Comparison of ENCODE assay signal across 18 cellular contexts in the genomic region with DNA sequence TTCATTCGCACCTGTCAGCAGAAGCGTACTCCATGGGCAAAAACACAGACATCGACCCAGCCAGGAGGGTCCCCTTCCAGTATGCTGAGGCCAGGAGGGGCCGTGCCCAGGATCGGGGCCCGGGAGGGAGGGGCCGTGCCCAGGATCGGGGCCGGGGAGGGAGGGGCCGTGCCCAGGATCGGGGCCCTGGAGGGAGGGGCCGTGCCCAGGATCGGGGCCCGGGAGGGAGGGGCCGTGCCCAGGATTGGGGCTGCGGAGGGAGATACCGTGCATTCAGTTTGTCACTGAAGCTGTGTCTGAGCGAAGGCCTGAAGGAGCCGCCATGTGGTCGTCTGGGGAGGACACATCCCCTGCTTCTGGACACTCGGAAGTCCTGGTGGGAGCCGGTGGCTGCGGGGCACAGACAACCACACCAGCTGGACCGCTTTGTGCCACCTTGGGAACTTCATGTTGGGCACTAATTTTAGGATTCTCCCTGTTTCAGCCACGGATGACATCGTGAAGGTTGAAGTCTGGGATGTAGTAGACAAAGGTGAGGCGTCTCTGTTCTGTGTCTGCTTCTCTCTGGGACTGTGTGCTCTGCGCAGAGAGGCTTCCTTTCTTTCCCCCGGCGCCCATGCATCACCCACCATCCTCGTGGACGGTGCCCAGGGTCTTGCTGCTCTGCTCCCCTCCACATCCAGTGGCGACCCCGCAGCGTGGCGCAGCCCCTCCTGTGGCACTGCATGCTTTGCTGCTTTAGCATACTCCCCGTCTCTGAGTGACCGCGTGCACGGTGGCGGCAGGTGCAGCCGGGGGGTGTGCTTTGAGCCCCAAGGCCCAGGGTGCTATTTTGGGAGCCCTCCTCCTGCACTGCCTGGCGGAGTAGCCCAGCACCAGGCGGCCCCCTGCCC. TPM values are rescaled to one million over a fixed set of nuclear protein-coding genes. Genes with fewer than 3 reads are reported as not detected.
DNase-seq lines count a peak whose midpoint lies in the region; ATAC-seq and TF ChIP-seq lines count a peak whose summit lies in the region.
"Had no signal": no experiment of that assay in that cellular context is flagged by ENCODE, and none has a peak within 500 bp of the region (broad histone marks: within the 10 kb centered on the region; RNA-seq: fewer than 3 reads in every experiment).

No MANE protein-coding gene starts in this region.

- H3F3A ChIP-seq in GM23248 (ENCODE audit: insufficient read depth): no peaks in the 10 kb centered on the region

- no peaks in the 10 kb centered on the region for H4K20me1 ChIP-seq in GM23248 (ENCODE audit: insufficient read depth)

- intact Hi-C loops in natural killer cell (cut with micrococcal nuclease): no loop called here

- H3K27ac Mint-ChIP-seq in natural killer cell treated with Interleukin-12 subunit alpha and Interleukin-12 subunit beta and Interleukin-15 and Interleukin-18, amount 100 ng/mL, for 72 hours: no peak overlapping the region
- H3K27ac Mint-ChIP-seq in natural killer cell: no peak overlapping the region
- peak overlapping the region; percentile 79 for H3K27ac Mint-ChIP-seq in glutamatergic neuron (ENCODE audit: unreplicated experiment)
- H3K27ac Mint-ChIP-seq: CD4-positive, alpha-beta T cell had no signal

- H3K4me1 Mint-ChIP-seq in natural killer cell treated with Interleukin-12 subunit alpha and Interleukin-12 subunit beta and Interleukin-15 and Interleukin-18, amount 100 ng/mL, for 72 hours (ENCODE audit: low read depth in 2 of 2): peaks cover 6% of the 10 kb centered on the region in 2 donors
- peaks cover 6 to 7% of the 10 kb centered on the region in 2 donors for H3K4me1 Mint-ChIP-seq in natural killer cell
- H3K4me1 Mint-ChIP-seq in glutamatergic neuron (ENCODE audit: low read depth, unreplicated experiment): peaks cover 16% of the 10 kb centered on the region

- no peak overlapping the region for H3K4me3 Mint-ChIP-seq in natural killer cell treated with Interleukin-12 subunit alpha and Interleukin-12 subunit beta and Interleukin-15 and Interleukin-18, amount 100 ng/mL, for 72 hours
- H3K4me3 Mint-ChIP-seq in natural killer cell (no peak overlapping the region), glutamatergic neuron (ENCODE audit: unreplicated experiment) (no peak overlapping the region)
- H3K4me3 Mint-ChIP-seq: CD4-positive, alpha-beta T cell; H9 had no signal

- H3K9ac ChIP-seq in GM23248: no peak overlapping the region

- no peaks in the 10 kb centered on the region for H3K4me1 ChIP-seq in GM23248 (ENCODE audit: insufficient read depth)
- H3K4me1 ChIP-seq: BE2C, Caco-2 had no signal

- no peak for ATAC-seq in natural killer cell treated with Interleukin-12 subunit alpha and Interleukin-12 subunit beta and Interleukin-15 and Interleukin-18, amount 100 ng/mL, for 72 hours
- no peak for ATAC-seq in natural killer cell
- ATAC-seq: PC-3 had no signal

- H3K4me3 ChIP-seq in GM23248: no peak overlapping the region

- WGBS in GM23248 (ENCODE audit: low coverage in 1 of 2, low lambda C conversion rate in 2 of 2, missing lambda C conversion rate in 2 of 2), 2 experiments: 89 to 92% methylated on average over 28 to 44 of the region's 44 CpGs

- no peaks in the 10 kb centered on the region for H3K36me3 Mint-ChIP-seq in natural killer cell treated with Interleukin-12 subunit alpha and Interleukin-12 subunit beta and Interleukin-15 and Interleukin-18, amount 100 ng/mL, for 72 hours
- H3K36me3 Mint-ChIP-seq in natural killer cell: no peaks in the 10 kb centered on the region
- no peaks in the 10 kb centered on the region for H3K36me3 Mint-ChIP-seq in glutamatergic neuron (ENCODE audit: unreplicated experiment)

- peaks cover 7% of the 10 kb centered on the region for H3K79me2 ChIP-seq in GM23248 (ENCODE audit: insufficient read depth)

- in situ Hi-C loops in GM13976 (cut with MboI; ENCODE audit: low sequenced_read_pairs, unreplicated experiment) (no loop called here), GM23248 (cut with MboI) (no loop called here)

- no peaks in the 10 kb centered on the region for H3K9me3 ChIP-seq in GM23248 (ENCODE audit: low read depth)
- H3K9me3 ChIP-seq: BE2C, Caco-2 had no signal

- H2AFZ ChIP-seq in GM23248: no peak overlapping the region

- TF ChIP-seq CTCF in natural killer cell (IDR thresholded peaks at IDR 0.05): no peak
- no peak for TF ChIP-seq CTCF in glutamatergic neuron (IDR thresholded peaks at IDR 0.05; ENCODE audit: partially characterized antibody, unreplicated experiment)
- no peak for TF ChIP-seq CTCF in GM13976 (IDR thresholded peaks at IDR 0.05; ENCODE audit: borderline replicate concordance, control extremely low read depth, extremely low read depth, insufficient read depth, missing control alignments)

- no peaks in the 10 kb centered on the region for H3K27me3 Mint-ChIP-seq in natural killer cell treated with Interleukin-12 subunit alpha and Interleukin-12 subunit beta and Interleukin-15 and Interleukin-18, amount 100 ng/mL, for 72 hours
- no peaks in the 10 kb centered on the region for H3K27me3 Mint-ChIP-seq in natural killer cell (ENCODE audit: low read depth in 2 of 2)
- H3K27me3 Mint-ChIP-seq in glutamatergic neuron (ENCODE audit: unreplicated experiment): peaks cover 11% of the 10 kb centered on the region
- H3K27me3 Mint-ChIP-seq: CD4-positive, alpha-beta T cell had no signal

- H3K9me2 ChIP-seq in GM23248 (ENCODE audit: insufficient read depth): no peaks in the 10 kb centered on the region

- peak; percentile 59 for DNase-seq in natural killer cell treated with Interleukin-12 subunit alpha and Interleukin-12 subunit beta and Interleukin-15 and Interleukin-18, amount 100 ng/mL, for 72 hours (ENCODE audit: low spot score)
- DNase-seq in natural killer cell (no peak), glutamatergic neuron (peak; percentile 47), GM13976 (ENCODE audit: low spot score) (no peak), GM23248 (no peak), mesenteric fat pad (ENCODE audit: low spot score) (no peak)
- DNase-seq: BE2C; Caco-2; CD4-positive, alpha-beta T cell; GDM1; H9; MM.1S; NCI-H1092; NCI-H1436 treated with DMSO at 0.1 percent for 48 hours; NCI-H2029; NCI-H526; PC-3; RPMI8226 had no signal

- no peaks in the 10 kb centered on the region for H3K9me3 Mint-ChIP-seq in natural killer cell treated with Interleukin-12 subunit alpha and Interleukin-12 subunit beta and Interleukin-15 and Interleukin-18, amount 100 ng/mL, for 72 hours
- H3K9me3 Mint-ChIP-seq in natural killer cell: no peaks in the 10 kb centered on the region
- H3K9me3 Mint-ChIP-seq in glutamatergic neuron (ENCODE audit: unreplicated experiment): peaks cover 10% of the 10 kb centered on the region
- H3K9me3 Mint-ChIP-seq: CD4-positive, alpha-beta T cell; H9 had no signal

- H3K27ac ChIP-seq in GM23248: no peak overlapping the region

- no peak overlapping the region for H3K4me2 ChIP-seq in GM23248 (ENCODE audit: unreplicated experiment)

- no peaks in the 10 kb centered on the region for H3K27me3 ChIP-seq in GM23248 (replicated peaks; ENCODE audit: insufficient read depth)
- H3K27me3 ChIP-seq: BE2C had no signal

- H3K36me3 ChIP-seq in GM23248 (ENCODE audit: low read depth): no peaks in the 10 kb centered on the region

RNA-seq across cellular contexts. Expression of a gene that starts 16.7 kb away (rescaled TPM):
- 10 to 100 TPM in 1 of 2 donors, 1 to 10 TPM in 1; 7.8 to 11.2 TPM for total RNA-seq in natural killer cell treated with Interleukin-12 subunit alpha and Interleukin-12 subunit beta and Interleukin-15 and Interleukin-18, amount 100 ng/mL, for 72 hours
- total RNA-seq in natural killer cell (10 to 100 TPM; 26.6 to 35.6 (median 31.5) TPM), glutamatergic neuron (ENCODE audit: unreplicated experiment) (15.3 TPM), mesenteric fat pad (1.00 TPM)
- 0.89 and 1.4 TPM in 2 replicates for total RNA-seq in GM23248 (2014; rRNA removed; shearing (Covaris generic))
- 1.1 and 1.4 TPM in 2 replicates for polyA plus RNA-seq in GM23248 (2016; fragmentation: Nextera tagmentation; extraction: Ambion mirVana)

RNA-seq across cellular contexts. Expression of a gene that starts 17.8 kb away (rescaled TPM):
- total RNA-seq in natural killer cell treated with Interleukin-12 subunit alpha and Interleukin-12 subunit beta and Interleukin-15 and Interleukin-18, amount 100 ng/mL, for 72 hours: 100 to 1,000 TPM in 1 of 2 donors, 10 to 100 TPM in 1; 74.1 to 151 TPM
- total RNA-seq in natural killer cell (10 to 100 TPM; 72.7 to 82.5 (median 75.9) TPM), glutamatergic neuron (ENCODE audit: unreplicated experiment) (149 TPM), mesenteric fat pad (54.9 TPM)
- 74.4 and 81.1 TPM in 2 replicates for total RNA-seq in GM23248 (2014; rRNA removed; shearing (Covaris generic))
- 21.6 and 22.0 TPM in 2 replicates for polyA plus RNA-seq in GM23248 (2016; fragmentation: Nextera tagmentation; extraction: Ambion mirVana)

RNA-seq across cellular contexts. Expression of a gene that starts 23.7 kb away (rescaled TPM):
- total RNA-seq in natural killer cell treated with Interleukin-12 subunit alpha and Interleukin-12 subunit beta and Interleukin-15 and Interleukin-18, amount 100 ng/mL, for 72 hours: 100 to 1,000 TPM in 1 of 2 donors, 10 to 100 TPM in 1; 71.5 to 108 TPM
- total RNA-seq in natural killer cell (10 to 100 TPM; 63.5 to 69.8 (median 67.7) TPM), glutamatergic neuron (ENCODE audit: unreplicated experiment) (101 TPM), mesenteric fat pad (89.6 TPM)
- total RNA-seq in GM23248 (2014; rRNA removed; shearing (Covaris generic)): 71.1 and 84.6 TPM in 2 replicates
- polyA plus RNA-seq in GM23248 (2016; fragmentation: Nextera tagmentation; extraction: Ambion mirVana): 295 and 302 TPM in 2 replicates

RNA-seq across cellular contexts. Expression of a gene that starts 26.6 kb away (rescaled TPM):
- total RNA-seq in natural killer cell treated with Interleukin-12 subunit alpha and Interleukin-12 subunit beta and Interleukin-15 and Interleukin-18, amount 100 ng/mL, for 72 hours: 10 to 100 TPM; 16.0 to 17.2 TPM
- total RNA-seq in natural killer cell: 1 to 10 TPM; 4.6 to 6.5 (median 5.8) TPM
- total RNA-seq in glutamatergic neuron (ENCODE audit: unreplicated experiment): 17.6 TPM
- 1.1 and 2.3 TPM in 2 replicates for total RNA-seq in GM23248 (2014; rRNA removed; shearing (Covaris generic))
- 0.35 and 0.43 TPM in 2 replicates for polyA plus RNA-seq in GM23248 (2016; fragmentation: Nextera tagmentation; extraction: Ambion mirVana)
- total RNA-seq in mesenteric fat pad: 1.6 TPM

RNA-seq across cellular contexts. Expression of a gene that starts 29.4 kb away (rescaled TPM):
- under 1 TPM; 0.38 to 0.45 TPM for total RNA-seq in natural killer cell treated with Interleukin-12 subunit alpha and Interleukin-12 subunit beta and Interleukin-15 and Interleukin-18, amount 100 ng/mL, for 72 hours
- under 1 TPM; 0.56 to 0.75 (median 0.65) TPM for total RNA-seq in natural killer cell
- total RNA-seq in glutamatergic neuron (ENCODE audit: unreplicated experiment): 20.0 TPM
- total RNA-seq in GM23248 (2014; rRNA removed; shearing (Covaris generic)): 0.76 TPM in 1 of 2 replicates, not detected in the other
- polyA plus RNA-seq in GM23248 (2016; fragmentation: Nextera tagmentation; extraction: Ambion mirVana): 0.39 and 1.5 TPM in 2 replicates
- 0.71 TPM for total RNA-seq in mesenteric fat pad

Comparison
In these comparisons a context has a peak if more than half of its experiments do, and no peak if none do; other contexts are left out.
1. DNase-seq: peak in natural killer cell treated with Interleukin-12 subunit alpha and Interleukin-12 subunit beta and Interleukin-15 and Interleukin-18, amount 100 ng/mL, for 72 hours (single experiment) and glutamatergic neuron (single experiment); none in natural killer cell (single experiment), GM13976 (single experiment), GM23248 (single experiment) and mesenteric fat pad (single experiment).